In genomic region chr1:220894025-220894923, GRCh38 we compare ENCODE assay signal across 10 cellular contexts. TPM values are rescaled to one million over a fixed set of nuclear protein-coding genes. Genes with fewer than 3 reads are reported as not detected.
DNase-seq lines count a peak whose midpoint lies in the region; ATAC-seq and TF ChIP-seq lines count a peak whose summit lies in the region.
"Had no signal": no experiment of that assay in that cellular context is flagged by ENCODE, and none has a peak within 500 bp of the region (broad histone marks: within the 10 kb centered on the region; RNA-seq: fewer than 3 reads in every experiment).

No MANE protein-coding gene starts in this region.

- 25 to 30% methylated on average over 58 to 70 of the region's 71 CpGs for WGBS in lower leg skin, 2 donors

- no peaks in the 10 kb centered on the region for H3K4me1 ChIP-seq in cardiac muscle cell (ENCODE audit: low read depth)
- peaks cover 6% of the 10 kb centered on the region for H3K4me1 ChIP-seq in upper lobe of right lung

- TF ChIP-seq CTCF in cardiac muscle cell (IDR thresholded peaks at IDR 0.05; ENCODE audit: low read depth, low read length) (no peak), upper lobe of right lung (IDR thresholded peaks at IDR 0.05) (no peak), lower leg skin (IDR thresholded peaks at IDR 0.05) (no peak)

- H3K4me3 Mint-ChIP-seq in activated naive CD8-positive, alpha-beta T cell treated with anti-CD3 and anti-CD28 coated beads for 36 hours: peak overlapping the region; percentile 53
- H3K4me3 Mint-ChIP-seq in activated naive CD8-positive, alpha-beta T cell treated with anti-CD3 and anti-CD28 coated beads, Interleukin-2, amount 50 U/mL, for 24 hours: no peak overlapping the region
- H3K4me3 Mint-ChIP-seq in natural killer cell treated with Interleukin-12 subunit alpha and Interleukin-12 subunit beta and Interleukin-15 and Interleukin-18, amount 100 ng/mL, for 72 hours: peak overlapping the region; percentile 34

- peaks cover 14% of the 10 kb centered on the region for H3K4me1 Mint-ChIP-seq in activated naive CD8-positive, alpha-beta T cell treated with anti-CD3 and anti-CD28 coated beads for 36 hours
- peaks cover 14% of the 10 kb centered on the region for H3K4me1 Mint-ChIP-seq in activated naive CD8-positive, alpha-beta T cell treated with anti-CD3 and anti-CD28 coated beads, Interleukin-2, amount 50 U/mL, for 24 hours
- H3K4me1 Mint-ChIP-seq in natural killer cell treated with Interleukin-12 subunit alpha and Interleukin-12 subunit beta and Interleukin-15 and Interleukin-18, amount 100 ng/mL, for 72 hours (ENCODE audit: low read depth in 2 of 2): no peaks in the 10 kb centered on the region

- H3K9me3 ChIP-seq in cardiac muscle cell (ENCODE audit: low read depth) (no peaks in the 10 kb centered on the region), upper lobe of right lung (no peaks in the 10 kb centered on the region)

- H3K36me3 Mint-ChIP-seq in activated naive CD8-positive, alpha-beta T cell treated with anti-CD3 and anti-CD28 coated beads for 36 hours: peaks cover 6% of the 10 kb centered on the region
- H3K36me3 Mint-ChIP-seq in activated naive CD8-positive, alpha-beta T cell treated with anti-CD3 and anti-CD28 coated beads, Interleukin-2, amount 50 U/mL, for 24 hours (ENCODE audit: low read depth): peaks cover 3% of the 10 kb centered on the region
- no peaks in the 10 kb centered on the region for H3K36me3 Mint-ChIP-seq in natural killer cell treated with Interleukin-12 subunit alpha and Interleukin-12 subunit beta and Interleukin-15 and Interleukin-18, amount 100 ng/mL, for 72 hours

- H3K27me3 ChIP-seq in cardiac muscle cell (peaks cover 100% of the 10 kb centered on the region), upper lobe of right lung (peaks cover 69% of the 10 kb centered on the region)

- DNase-seq in activated naive CD8-positive, alpha-beta T cell treated with anti-CD3 and anti-CD28 coated beads for 36 hours: no peak
- DNase-seq in activated naive CD8-positive, alpha-beta T cell treated with anti-CD3 and anti-CD28 coated beads, Interleukin-2, amount 50 U/mL, for 24 hours: no peak
- DNase-seq in cardiac muscle cell (ENCODE audit: low read depth in 1 of 2, low spot score in 1 of 2) (peak in 1 of 2 donors; percentile 55), upper lobe of right lung (no peak), lower leg skin (ENCODE audit: low spot score in 2 of 2) (no peak), substantia nigra (lab: John Stamatoyannopoulos, UW) (no peak)
- no peak for DNase-seq in natural killer cell treated with Interleukin-12 subunit alpha and Interleukin-12 subunit beta and Interleukin-15 and Interleukin-18, amount 100 ng/mL, for 72 hours (ENCODE audit: low spot score)
- DNase-seq: RPMI8226; stimulated activated CD4-positive, alpha-beta T cell treated with anti-CD3 and anti-CD28 coated beads, Interleukin-12 subunit alpha, Interleukin-12 subunit beta, amount 100 ng/mL, for 4 hours had no signal

- peaks cover 81% of the 10 kb centered on the region for H3K27me3 Mint-ChIP-seq in activated naive CD8-positive, alpha-beta T cell treated with anti-CD3 and anti-CD28 coated beads for 36 hours
- H3K27me3 Mint-ChIP-seq in activated naive CD8-positive, alpha-beta T cell treated with anti-CD3 and anti-CD28 coated beads, Interleukin-2, amount 50 U/mL, for 24 hours: peaks cover 63% of the 10 kb centered on the region
- H3K27me3 Mint-ChIP-seq in natural killer cell treated with Interleukin-12 subunit alpha and Interleukin-12 subunit beta and Interleukin-15 and Interleukin-18, amount 100 ng/mL, for 72 hours: peaks cover 49 to 65% of the 10 kb centered on the region in 2 donors

- ATAC-seq in activated naive CD8-positive, alpha-beta T cell treated with anti-CD3 and anti-CD28 coated beads, Interleukin-2, amount 50 U/mL, for 24 hours: no peak
- ATAC-seq in natural killer cell treated with Interleukin-12 subunit alpha and Interleukin-12 subunit beta and Interleukin-15 and Interleukin-18, amount 100 ng/mL, for 72 hours: peak in 1 of 2 donors; percentile 38
- ATAC-seq in upper lobe of right lung: peak; percentile 45
- no peak for ATAC-seq in HG02798 (IDR thresholded peaks at IDR 0.05; ENCODE audit: poor library complexity, unreplicated experiment)

- no peak for TF ChIP-seq POLR2A in lower leg skin (IDR thresholded peaks at IDR 0.05)

- no peak overlapping the region for H3K27ac ChIP-seq in cardiac muscle cell
- H3K27ac ChIP-seq in upper lobe of right lung: no peak overlapping the region
- H3K27ac ChIP-seq in substantia nigra (ENCODE audit: low read depth, low read length, poor library complexity, severe bottlenecking): no peak overlapping the region

- H3K27ac Mint-ChIP-seq in activated naive CD8-positive, alpha-beta T cell treated with anti-CD3 and anti-CD28 coated beads for 36 hours: no peak overlapping the region
- H3K27ac Mint-ChIP-seq in activated naive CD8-positive, alpha-beta T cell treated with anti-CD3 and anti-CD28 coated beads, Interleukin-2, amount 50 U/mL, for 24 hours: no peak overlapping the region
- H3K27ac Mint-ChIP-seq in natural killer cell treated with Interleukin-12 subunit alpha and Interleukin-12 subunit beta and Interleukin-15 and Interleukin-18, amount 100 ng/mL, for 72 hours: no peak overlapping the region

- intact Hi-C loops in upper lobe of right lung (cut with DNase I) (no loop called here), lower leg skin (cut with DNase I; ENCODE audit: low total_unique reads) (no loop called here)

- H3K4me3 ChIP-seq in cardiac muscle cell: peak overlapping the region; percentile 13
- H3K4me3 ChIP-seq in upper lobe of right lung: peak overlapping the region; percentile 40
- no peak overlapping the region for H3K4me3 ChIP-seq in lower leg skin (ENCODE audit: low read depth, poor library complexity, severe bottlenecking)

- H3K36me3 ChIP-seq in cardiac muscle cell (no peaks in the 10 kb centered on the region), upper lobe of right lung (no peaks in the 10 kb centered on the region)

- H3K9me3 Mint-ChIP-seq in activated naive CD8-positive, alpha-beta T cell treated with anti-CD3 and anti-CD28 coated beads for 36 hours: peaks cover 8% of the 10 kb centered on the region
- H3K9me3 Mint-ChIP-seq in activated naive CD8-positive, alpha-beta T cell treated with anti-CD3 and anti-CD28 coated beads, Interleukin-2, amount 50 U/mL, for 24 hours: peaks cover 4% of the 10 kb centered on the region
- H3K9me3 Mint-ChIP-seq in natural killer cell treated with Interleukin-12 subunit alpha and Interleukin-12 subunit beta and Interleukin-15 and Interleukin-18, amount 100 ng/mL, for 72 hours: no peaks in the 10 kb centered on the region

RNA-seq across cellular contexts. Expression of gene HLX, which starts 15.0 kb away (rescaled TPM):
- not detected for total RNA-seq in activated naive CD8-positive, alpha-beta T cell treated with anti-CD3 and anti-CD28 coated beads for 36 hours
- total RNA-seq in cardiac muscle cell (1.3 and 4.5 TPM in 2 replicates), upper lobe of right lung (14.9 TPM), lower leg skin (10 to 100 TPM in 1 of 4 donors, 1 to 10 TPM in 3; 2.9 to 12.9 (median 3.2) TPM)
- 0.15 and 2.1 TPM in 2 replicates for polyA plus RNA-seq in cardiac muscle cell
- 1 to 10 TPM; 3.9 to 5.5 TPM for total RNA-seq in natural killer cell treated with Interleukin-12 subunit alpha and Interleukin-12 subunit beta and Interleukin-15 and Interleukin-18, amount 100 ng/mL, for 72 hours
